Comparison of ENCODE assay signal across 19 cellular contexts in the genomic region with DNA sequence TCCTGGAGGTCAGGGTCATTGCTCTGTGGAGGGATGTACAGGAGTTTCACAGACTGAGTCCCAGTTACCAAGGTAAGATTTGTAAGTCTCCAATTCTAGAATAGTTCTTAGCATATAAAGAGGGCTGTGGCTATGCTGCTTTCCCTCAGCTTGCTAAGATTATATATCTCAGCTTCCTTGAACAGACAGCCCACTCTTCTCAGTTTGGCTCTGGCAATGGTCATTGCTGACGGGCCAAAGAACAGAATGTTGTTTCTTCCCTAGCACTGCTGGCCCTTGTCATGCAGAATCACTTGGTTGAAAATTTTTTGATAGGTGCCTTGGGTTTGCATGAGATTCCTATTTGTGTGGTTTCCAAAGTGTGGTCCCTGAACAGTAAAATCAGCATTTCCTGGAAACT. TPM values are rescaled to one million over a fixed set of nuclear protein-coding genes. Genes with fewer than 3 reads are reported as not detected.
A peak's percentile ranks its signal among the peaks of the same experiment; 100 is the strongest.
DNase-seq lines count a peak whose midpoint lies in the region; ATAC-seq and TF ChIP-seq lines count a peak whose summit lies in the region.
"Had no signal": no experiment of that assay in that cellular context is flagged by ENCODE, and none has a peak within 500 bp of the region (broad histone marks: within the 10 kb centered on the region; RNA-seq: fewer than 3 reads in every experiment).

No MANE protein-coding gene starts in this region.

- DNase-seq in activated CD8-positive, alpha-beta memory T cell treated with anti-CD3 and anti-CD28 coated beads, Interleukin-2, amount 10 ng/mL, durations not matched to agents 7 days and 5 days = no peak
- no peak for DNase-seq in activated CD8-positive, alpha-beta memory T cell treated with anti-CD3 and anti-CD28 coated beads, Interleukin-2, amount 50 U/mL, for 48 hours
- no peak for DNase-seq in heart right ventricle
- DNase-seq in stimulated activated effector memory CD8-positive, alpha-beta T cell treated with anti-CD3 and anti-CD28 coated beads, Interleukin-12 subunit alpha, Interleukin-12 subunit beta, amount 100 ng/mL, for 72 hours (ENCODE audit: low spot score in 2 of 2) = no peak
- no peak for DNase-seq in BE2C
- DNase-seq in GM13976 (ENCODE audit: low spot score) = no peak
- DNase-seq: effector memory CD8-positive, alpha-beta T cell; GOT3; left lung; NCI-H1436; NCI-H526; ovary; sigmoid colon had no signal

- peaks cover 72% of the 10 kb centered on the region for H3K4me1 Mint-ChIP-seq in activated CD8-positive, alpha-beta memory T cell treated with anti-CD3 and anti-CD28 coated beads, Interleukin-2, amount 10 ng/mL, durations not matched to agents 7 days and 5 days
- H3K4me1 Mint-ChIP-seq in stimulated activated effector memory CD8-positive, alpha-beta T cell treated with anti-CD3 and anti-CD28 coated beads, Interleukin-12 subunit alpha, Interleukin-12 subunit beta, amount 100 ng/mL, for 72 hours = peaks cover 53% of the 10 kb centered on the region

- no peaks in the 10 kb centered on the region for H3K27me3 ChIP-seq in OCI-LY3 (ENCODE audit: low read depth, low read length)
- H3K27me3 ChIP-seq in heart right ventricle = no peaks in the 10 kb centered on the region
- no peaks in the 10 kb centered on the region for H3K27me3 ChIP-seq in BE2C
- H3K27me3 ChIP-seq: ascending aorta; BLaER1 treated with 17β-estradiol and CSF1 and Interleukin-3, amounts not matched to agents 10 nM and 100 nM; left lung; ovary; sigmoid colon had no signal

- H3K9ac ChIP-seq in OCI-LY3 (ENCODE audit: low read length) = no peak overlapping the region
- H3K9ac ChIP-seq: BLaER1 treated with 17β-estradiol and CSF1 and Interleukin-3, amounts not matched to agents 10 nM and 100 nM had no signal

- no peak for TF ChIP-seq CTCF in OCI-LY3 (IDR thresholded peaks at IDR 0.05; ENCODE audit: low read depth, low read length)
- TF ChIP-seq CTCF in heart right ventricle (IDR thresholded peaks at IDR 0.05) = no peak
- TF ChIP-seq CTCF in BE2C (IDR thresholded peaks at IDR 0.05; ENCODE audit: low read depth, low read length) = no peak
- no peak for TF ChIP-seq CTCF in GM13976 (IDR thresholded peaks at IDR 0.05; ENCODE audit: borderline replicate concordance, control extremely low read depth, extremely low read depth, insufficient read depth, missing control alignments)

- H3K4me1 ChIP-seq in OCI-LY3 (ENCODE audit: low read length) (peaks cover 54% of the 10 kb centered on the region), heart right ventricle (peaks cover 0 to 40% (median 23%) of the 10 kb centered on the region in 9 donors), BE2C (no peaks in the 10 kb centered on the region; the same call in none of the 2 replicates)
- H3K4me1 ChIP-seq: A549, ascending aorta had no signal

- intact Hi-C loops in heart right ventricle (cut with DNase I) = loop anchor here in 1 of 10 donors (5.0 kb wide), 1 partner anchor 546 kb away; no protein-coding TSS in a partner anchor

- H3K27ac Mint-ChIP-seq in activated CD8-positive, alpha-beta memory T cell treated with anti-CD3 and anti-CD28 coated beads, Interleukin-2, amount 10 ng/mL, durations not matched to agents 7 days and 5 days = peak overlapping the region; percentile 99
- peak overlapping the region; percentile 45 for H3K27ac Mint-ChIP-seq in stimulated activated effector memory CD8-positive, alpha-beta T cell treated with anti-CD3 and anti-CD28 coated beads, Interleukin-12 subunit alpha, Interleukin-12 subunit beta, amount 100 ng/mL, for 72 hours

- ATAC-seq in activated CD8-positive, alpha-beta memory T cell treated with anti-CD3 and anti-CD28 coated beads, Interleukin-2, amount 10 ng/mL, durations not matched to agents 7 days and 5 days = peak; percentile 1
- ATAC-seq in heart right ventricle (peak in 5 of 8 donors; percentile 25 to 69 (median 53)), HG02642 (IDR thresholded peaks at IDR 0.05; ENCODE audit: poor library complexity, unreplicated experiment) (no peak)
- ATAC-seq in stimulated activated effector memory CD8-positive, alpha-beta T cell treated with anti-CD3 and anti-CD28 coated beads, Interleukin-12 subunit alpha, Interleukin-12 subunit beta, amount 100 ng/mL, for 72 hours = no peak
- ATAC-seq: A549; effector memory CD8-positive, alpha-beta T cell; HepG2; left lung had no signal

- CTCF ChIA-PET in activated CD8-positive, alpha-beta memory T cell treated with anti-CD3 and anti-CD28 coated beads, Interleukin-2, amount 10 ng/mL, durations not matched to agents 7 days and 5 days (lab: Charles Lee) = interaction anchor here (0.8 to 2.9 kb wide), 4 partner anchors 13 to 549 kb away, joined by 3 to 13 read pairs (median 4); no protein-coding TSS in a partner anchor

- in situ Hi-C loops in GM13976 (cut with MboI; ENCODE audit: low sequenced_read_pairs, unreplicated experiment) = no loop called here

- no peak overlapping the region for H3K4me3 ChIP-seq in OCI-LY3 (ENCODE audit: low read length)
- no peak overlapping the region for H3K4me3 ChIP-seq in heart right ventricle
- H3K4me3 ChIP-seq in BE2C (ENCODE audit: low read depth, low read length) = no peak overlapping the region
- H3K4me3 ChIP-seq: A549; ascending aorta; BLaER1 treated with 17β-estradiol and CSF1 and Interleukin-3, amounts not matched to agents 10 nM and 100 nM; left lung; ovary; sigmoid colon had no signal

- peaks cover 4% of the 10 kb centered on the region; the same call in 1 of the 2 replicates for H4K20me1 ChIP-seq in OCI-LY3 (ENCODE audit: insufficient read depth, low read length)

- H3K79me2 ChIP-seq in OCI-LY3 (ENCODE audit: low read length) = peaks cover 23% of the 10 kb centered on the region

- H3K27ac ChIP-seq in OCI-LY3 (ENCODE audit: low read length) (peak overlapping the region; percentile 94), heart right ventricle (peak overlapping the region in 3 of 10 donors; percentile 5 to 48 (median 20))
- H3K27ac ChIP-seq: A549; BLaER1 treated with 17β-estradiol and CSF1 and Interleukin-3, amounts not matched to agents 10 nM and 100 nM; left lung; ovary had no signal

- no peaks in the 10 kb centered on the region for H3K9me3 Mint-ChIP-seq in activated CD8-positive, alpha-beta memory T cell treated with anti-CD3 and anti-CD28 coated beads, Interleukin-2, amount 10 ng/mL, durations not matched to agents 7 days and 5 days (ENCODE audit: low read depth)
- no peaks in the 10 kb centered on the region for H3K9me3 Mint-ChIP-seq in stimulated activated effector memory CD8-positive, alpha-beta T cell treated with anti-CD3 and anti-CD28 coated beads, Interleukin-12 subunit alpha, Interleukin-12 subunit beta, amount 100 ng/mL, for 72 hours
- H3K9me3 Mint-ChIP-seq: effector memory CD8-positive, alpha-beta T cell had no signal

- no peak overlapping the region for H3K4me3 Mint-ChIP-seq in activated CD8-positive, alpha-beta memory T cell treated with anti-CD3 and anti-CD28 coated beads, Interleukin-2, amount 10 ng/mL, durations not matched to agents 7 days and 5 days
- peak overlapping the region; percentile 34 for H3K4me3 Mint-ChIP-seq in stimulated activated effector memory CD8-positive, alpha-beta T cell treated with anti-CD3 and anti-CD28 coated beads, Interleukin-12 subunit alpha, Interleukin-12 subunit beta, amount 100 ng/mL, for 72 hours
- H3K4me3 Mint-ChIP-seq: effector memory CD8-positive, alpha-beta T cell had no signal

- H3K27me3 Mint-ChIP-seq in activated CD8-positive, alpha-beta memory T cell treated with anti-CD3 and anti-CD28 coated beads, Interleukin-2, amount 10 ng/mL, durations not matched to agents 7 days and 5 days = no peaks in the 10 kb centered on the region
- H3K27me3 Mint-ChIP-seq: effector memory CD8-positive, alpha-beta T cell had no signal

- WGBS in heart right ventricle, 2 donors = 38 to 44% methylated on average over 1 of the region's 1 CpG

- no peaks in the 10 kb centered on the region for H3K9me3 ChIP-seq in OCI-LY3 (ENCODE audit: insufficient read depth, low read length)
- no peaks in the 10 kb centered on the region for H3K9me3 ChIP-seq in heart right ventricle
- no peaks in the 10 kb centered on the region for H3K9me3 ChIP-seq in BE2C
- H3K9me3 ChIP-seq: A549; ascending aorta; BLaER1 treated with 17β-estradiol and CSF1 and Interleukin-3, amounts not matched to agents 10 nM and 100 nM; left lung; ovary; sigmoid colon had no signal

- H3K4me2 ChIP-seq in OCI-LY3 (ENCODE audit: low read length) = peak overlapping the region; percentile 82
- H3K4me2 ChIP-seq: A549; BLaER1 treated with 17β-estradiol and CSF1 and Interleukin-3, amounts not matched to agents 10 nM and 100 nM had no signal

- peaks cover 45% of the 10 kb centered on the region for H3K36me3 ChIP-seq in OCI-LY3 (replicated peaks; ENCODE audit: low read depth, low read length)
- peaks cover 0 to 98% (median 18%) of the 10 kb centered on the region in 9 donors for H3K36me3 ChIP-seq in heart right ventricle
- peaks cover 35% of the 10 kb centered on the region for H3K36me3 ChIP-seq in BE2C
- H3K36me3 ChIP-seq: ovary had no signal

- H3K36me3 Mint-ChIP-seq in activated CD8-positive, alpha-beta memory T cell treated with anti-CD3 and anti-CD28 coated beads, Interleukin-2, amount 10 ng/mL, durations not matched to agents 7 days and 5 days = peaks cover 68% of the 10 kb centered on the region
- peaks cover 92% of the 10 kb centered on the region for H3K36me3 Mint-ChIP-seq in stimulated activated effector memory CD8-positive, alpha-beta T cell treated with anti-CD3 and anti-CD28 coated beads, Interleukin-12 subunit alpha, Interleukin-12 subunit beta, amount 100 ng/mL, for 72 hours

- no peak overlapping the region for H2AFZ ChIP-seq in OCI-LY3 (ENCODE audit: low read depth, low read length)

RNA-seq across cellular contexts. Expression of gene NRBF2, which starts 38.1 kb away (rescaled TPM):
- total RNA-seq in activated CD8-positive, alpha-beta memory T cell treated with anti-CD3 and anti-CD28 coated beads, Interleukin-2, amount 10 ng/mL, durations not matched to agents 7 days and 5 days = 10 to 100 TPM; 20.3 to 25.2 TPM
- total RNA-seq in heart right ventricle = 10 to 100 TPM in 6 of 10 donors, 1 to 10 TPM in 4; 8.6 to 18.2 (median 10.2) TPM
- polyA plus RNA-seq in heart right ventricle = 10 to 100 TPM in 1 of 2 donors, 1 to 10 TPM in 1; 3.5 to 10.2 TPM
- 20.7 TPM for polyA plus RNA-seq in BE2C (2012; ENCODE audit: insufficient read depth, insufficient read length, low read depth)

Comparison
In these comparisons a context has a peak if more than half of its experiments do, and no peak if none do; other contexts are left out.
1. ATAC-seq: peak in activated CD8-positive, alpha-beta memory T cell treated with anti-CD3 and anti-CD28 coated beads, Interleukin-2, amount 10 ng/mL, durations not matched to agents 7 days and 5 days (single experiment) and heart right ventricle (5 of 8); none in stimulated activated effector memory CD8-positive, alpha-beta T cell treated with anti-CD3 and anti-CD28 coated beads, Interleukin-12 subunit alpha, Interleukin-12 subunit beta, amount 100 ng/mL, for 72 hours (single experiment) and HG02642 (single experiment).